2 cellular contexts compared by ENCODE assay signal in genomic region chr3:9944271-9944670, GRCh38.
TF ChIP-seq lines count a peak whose summit lies in the region.

No MANE protein-coding gene starts in this region.

TF ChIP-seq in HCT116, 20 proteins besides CTCF, POLR2A, EP300 and RAD21:
- TF ChIP-seq ZFX (IDR thresholded peaks at IDR 0.05), result no peak
- no peak for TF ChIP-seq EZH2phosphoT487 (IDR thresholded peaks at IDR 0.05; ENCODE audit: borderline replicate concordance)
- TF ChIP-seq EZH2 (IDR thresholded peaks at IDR 0.05), result no peak
- 0 out of 2 replicates have a peak, but pooled peaks have one; percentile 3 for TF ChIP-seq POLR2AphosphoS5 (IDR thresholded peaks at IDR 0.05; ENCODE audit: low read depth, low read length)
- no peak for TF ChIP-seq TCF7L2 (IDR thresholded peaks at IDR 0.05; ENCODE audit: borderline replicate concordance, extremely low read depth, insufficient read depth, insufficient read length)

TF ChIP-seq in GM12878, 131 proteins besides CTCF, POLR2A, EP300 and RAD21:
- TF ChIP-seq POLR2AphosphoS2 (IDR thresholded peaks at IDR 0.05; ENCODE audit: low read depth, low read length), result 0 out of 2 replicates have a peak, but pooled peaks have one; percentile 33
- TF ChIP-seq CHD2 (IDR thresholded peaks at IDR 0.05; ENCODE audit: borderline replicate concordance, low read depth, low read length), result no peak
TF ChIP-seq in GM12878: peak in this region for 1.
